2 cellular contexts compared by ENCODE assay signal in the genomic region with DNA sequence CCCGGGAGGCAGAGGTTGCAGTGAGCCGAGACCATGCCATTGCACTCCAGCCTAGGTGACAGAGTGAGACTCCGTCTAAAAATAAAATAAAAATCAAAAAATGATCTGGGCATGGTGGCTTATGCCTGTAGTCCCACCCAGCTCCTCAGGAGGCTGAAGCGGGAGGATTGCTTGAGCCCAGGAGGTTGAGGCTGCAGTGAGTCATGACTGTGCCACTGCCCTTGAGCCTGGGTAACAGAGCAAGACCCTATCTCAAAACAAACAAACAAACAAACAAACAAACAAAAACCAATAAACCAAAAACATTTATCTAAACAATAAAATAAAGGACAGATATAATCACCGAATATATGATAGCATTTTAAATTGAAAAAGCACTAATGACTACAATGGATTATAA. TPM values are rescaled to one million over a fixed set of nuclear protein-coding genes. Genes with fewer than 3 reads are reported as not detected.
"Had no signal": no experiment of that assay in that cellular context is flagged by ENCODE, and none has a peak within 500 bp of the region (broad histone marks: within the 10 kb centered on the region; RNA-seq: fewer than 3 reads in every experiment).

No MANE protein-coding gene starts in this region.

RNA-seq across cellular contexts. Expression of a gene that starts 3.5 kb away (rescaled TPM):
- total RNA-seq: activated CD4-positive, alpha-beta T cell treated with anti-CD3 and anti-CD28 coated beads, Interleukin-2, amount 10 ng/mL, durations not matched to agents 7 days and 5 days had no signal

RNA-seq across cellular contexts. Expression of a gene that starts 36.3 kb away (rescaled TPM):
- total RNA-seq: activated CD4-positive, alpha-beta memory T cell treated with anti-CD3 and anti-CD28 coated beads, Interleukin-2, amount 10 ng/mL, durations not matched to agents 7 days and 5 days; activated CD4-positive, alpha-beta T cell treated with anti-CD3 and anti-CD28 coated beads, Interleukin-2, amount 10 ng/mL, durations not matched to agents 7 days and 5 days had no signal
